ENCODE assay signal across 30 cellular contexts in the genomic region with DNA sequence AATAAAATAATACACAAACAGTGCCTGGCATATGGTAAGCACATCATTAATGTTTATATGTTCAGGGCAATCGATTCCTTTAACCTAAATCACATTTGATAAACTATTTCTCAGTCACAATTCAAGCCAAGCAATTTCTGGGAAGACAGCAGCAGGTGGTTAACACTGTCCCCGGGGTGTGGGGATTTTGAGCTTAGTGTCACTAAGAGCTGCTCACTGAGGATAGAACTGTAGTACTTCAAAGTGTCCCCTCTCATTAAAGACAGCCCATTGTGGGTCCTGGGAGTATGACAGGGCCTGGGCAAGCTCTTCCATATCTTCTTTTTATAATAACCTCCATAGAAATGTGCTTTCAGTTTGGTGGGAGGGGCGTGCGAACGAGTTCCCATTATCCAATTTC.
"Had no signal": no experiment of that assay in that cellular context is flagged by ENCODE, and none has a peak within 500 bp of the region (broad histone marks: within the 10 kb centered on the region; RNA-seq: fewer than 3 reads in every experiment).

No MANE protein-coding gene starts in this region.

- H3K4me2 ChIP-seq: smooth muscle cell had no signal

- H3K4me3 ChIP-seq: dorsolateral prefrontal cortex, esophagus squamous epithelium, heart right ventricle, lower lobe of right lung, prostate gland, right atrium auricular region, smooth muscle cell, thyroid gland, vagina had no signal

- H3K9me3 Mint-ChIP-seq: immature natural killer cell had no signal

- ATAC-seq: heart right ventricle; left colon; left ventricle myocardium superior; lower lobe of right lung; naive thymus-derived CD8-positive, alpha-beta T cell; sciatic nerve; stimulated activated naive CD8-positive, alpha-beta T cell treated with anti-CD3 and anti-CD28 coated beads, Interleukin-15, amount 100 ng/mL, for 72 hours had no signal

- H3K4me3 Mint-ChIP-seq: endodermal cell; immature natural killer cell; naive thymus-derived CD8-positive, alpha-beta T cell; nephron progenitor cell; stimulated activated naive CD8-positive, alpha-beta T cell treated with anti-CD3 and anti-CD28 coated beads, Interleukin-15, amount 100 ng/mL, for 72 hours had no signal

- H3K9me3 ChIP-seq: esophagus squamous epithelium, neutrophil, prostate gland, thyroid gland, vagina had no signal

- H3K36me3 ChIP-seq: esophagus squamous epithelium, heart right ventricle, lower lobe of right lung, neutrophil, prostate gland, right atrium auricular region, thyroid gland, vagina had no signal

- H3K27me3 ChIP-seq: dorsolateral prefrontal cortex, heart right ventricle, neutrophil, right atrium auricular region, thyroid gland, vagina had no signal

- DNase-seq: dorsolateral prefrontal cortex; effector CD4-positive, alpha-beta T cell; esophagus squamous epithelium; foreskin melanocyte; glutamatergic neuron; heart right ventricle; hypothalamus; immature natural killer cell; islet precursor cell; kidney glomerular epithelial cell; left colon; left ventricle myocardium superior; lower lobe of right lung; naive thymus-derived CD8-positive, alpha-beta T cell; nephron progenitor cell; stimulated activated CD4-positive, alpha-beta T cell treated with anti-CD3 and anti-CD28 coated beads, Interleukin-12 subunit alpha, Interleukin-12 subunit beta, amount 100 ng/mL, for 4 hours; stimulated activated CD4-positive, alpha-beta T cell treated with anti-CD3 and anti-CD28 coated beads, Interleukin-1b, Interleukin-23, amount 100 ng/mL, for 48 hours; stimulated activated CD4-positive, alpha-beta T cell treated with anti-CD3 and anti-CD28 coated beads, Interleukin-4, amount 100 ng/mL, for 1 hour; stimulated activated CD8-positive, alpha-beta memory T cell treated with anti-CD3 and anti-CD28 coated beads, Interleukin-4, amount 100 ng/mL, for 48 hours; stimulated activated naive CD4-positive, alpha-beta T cell; stimulated activated naive CD8-positive, alpha-beta T cell treated with anti-CD3 and anti-CD28 coated beads, Interleukin-15, amount 100 ng/mL, for 72 hours; thyroid gland had no signal

- FAIRE-seq: colon had no signal

- H3K27ac Mint-ChIP-seq: endodermal cell; immature natural killer cell; naive thymus-derived CD8-positive, alpha-beta T cell; nephron progenitor cell; stimulated activated naive CD8-positive, alpha-beta T cell treated with anti-CD3 and anti-CD28 coated beads, Interleukin-15, amount 100 ng/mL, for 72 hours had no signal

- H3K27me3 Mint-ChIP-seq: stimulated activated naive CD8-positive, alpha-beta T cell treated with anti-CD3 and anti-CD28 coated beads, Interleukin-15, amount 100 ng/mL, for 72 hours had no signal

- H3K4me1 ChIP-seq: esophagus squamous epithelium, heart right ventricle, lower lobe of right lung, prostate gland, right atrium auricular region, thyroid gland, vagina had no signal

- H3K4me1 Mint-ChIP-seq: immature natural killer cell; naive thymus-derived CD8-positive, alpha-beta T cell; nephron progenitor cell; stimulated activated naive CD8-positive, alpha-beta T cell treated with anti-CD3 and anti-CD28 coated beads, Interleukin-15, amount 100 ng/mL, for 72 hours had no signal

- H3K27ac ChIP-seq: dorsolateral prefrontal cortex, esophagus squamous epithelium, heart right ventricle, lower lobe of right lung, neutrophil, prostate gland, right atrium auricular region, thyroid gland, vagina had no signal
